In the genomic region with DNA sequence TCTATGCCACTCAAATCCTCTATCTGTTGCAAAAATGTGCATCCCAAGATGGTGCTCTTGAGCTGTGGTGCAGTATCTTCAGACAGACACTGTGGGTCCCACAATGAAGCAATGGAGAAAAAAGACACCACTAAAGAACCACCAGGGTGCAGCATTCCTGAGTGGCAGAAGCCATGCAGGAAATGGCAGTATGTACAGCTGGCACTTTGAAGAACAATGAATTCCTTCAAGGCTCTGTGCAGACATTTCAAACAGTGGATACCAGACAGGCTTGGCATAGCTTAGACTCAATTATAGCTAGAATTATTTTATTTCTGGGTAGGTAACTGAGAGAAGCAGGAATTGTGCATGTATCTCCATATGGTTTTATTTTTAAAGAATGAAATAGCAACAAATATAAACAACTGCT, we compare ENCODE assay signal across 8 cellular contexts. TPM values are rescaled to one million over a fixed set of nuclear protein-coding genes. Genes with fewer than 3 reads are reported as not detected.
DNase-seq lines count a peak whose midpoint lies in the region; ATAC-seq and TF ChIP-seq lines count a peak whose summit lies in the region.

No MANE protein-coding gene starts in this region.

- intact Hi-C loops in ovary (cut with DNase I): no loop called here

- H3K27me3 ChIP-seq in foreskin keratinocyte: no peaks in the 10 kb centered on the region
- H3K27me3 ChIP-seq in ovary: no peaks in the 10 kb centered on the region

- H3K27ac ChIP-seq in foreskin keratinocyte (peak overlapping the region; percentile 0), ovary (no peak overlapping the region)

- no peaks in the 10 kb centered on the region for H3K36me3 ChIP-seq in ovary

- H3K4me3 ChIP-seq in ovary: no peak overlapping the region

- TF ChIP-seq CTCF in WTC11 (IDR thresholded peaks at IDR 0.05) (peak; percentile 43), foreskin keratinocyte (conservative IDR thresholded peaks at IDR 0.05) (peak; percentile 99), ovary (IDR thresholded peaks at IDR 0.05) (no peak)

- H3K27me3 Mint-ChIP-seq in WTC11 (ENCODE audit: low read depth): no peaks in the 10 kb centered on the region

- no peaks in the 10 kb centered on the region for H3K9me3 ChIP-seq in ovary

- H3K4me1 ChIP-seq in foreskin keratinocyte (peaks cover 22% of the 10 kb centered on the region), ovary (ENCODE audit: insufficient read depth) (no peaks in the 10 kb centered on the region)

- no peak overlapping the region for H3K27ac Mint-ChIP-seq in WTC11

- DNase-seq in DMS53 treated with DMSO at 0.1 percent for 48 hours (lab: John Stamatoyannopoulos, UW; ENCODE audit: unreplicated experiment) (peak; percentile 84), NCI-H2227 treated with DMSO at 0.1 percent for 48 hours (lab: John Stamatoyannopoulos, UW) (peak; percentile 57), WTC11 (ENCODE audit: low spot score) (peak; percentile 50), foreskin keratinocyte (peak; percentile 68 to 90), pons (ENCODE audit: low spot score) (peak; percentile 99), ovary (no peak)

- no peak for TF ChIP-seq EP300 in ovary (IDR thresholded peaks at IDR 0.05)

- no peak for TF ChIP-seq POLR2A in ovary (IDR thresholded peaks at IDR 0.05)

- CTCF ChIA-PET in WTC11 (lab: Charles Lee): interaction anchor here (0.7 to 4.4 kb wide), 23 partner anchors 9 to 621 kb away, joined by 3 to 47 read pairs (median 3); partner anchors contain the start of genes HDAC2 and HS3ST5

- POLR2A ChIA-PET in WTC11 (lab: Charles Lee): no interaction called here

- peak; percentile 99 for ATAC-seq in GM19351 (IDR thresholded peaks at IDR 0.05; ENCODE audit: unreplicated experiment)
- peak; percentile 95 for ATAC-seq in HG03342 (IDR thresholded peaks at IDR 0.05; ENCODE audit: unreplicated experiment)
- ATAC-seq in WTC11: peak; percentile 90
- ATAC-seq in foreskin keratinocyte: peak; percentile 96

- H3K36me3 Mint-ChIP-seq in WTC11: peaks cover 16% of the 10 kb centered on the region

- H3K4me3 Mint-ChIP-seq in WTC11: no peak overlapping the region

- peaks cover 19% of the 10 kb centered on the region for H3K4me1 Mint-ChIP-seq in WTC11

- H3K9me3 Mint-ChIP-seq in WTC11: peaks cover 21% of the 10 kb centered on the region

TF ChIP-seq in WTC11, 78 proteins besides CTCF, POLR2A, EP300 and RAD21 (continues in another document):
- TF ChIP-seq PRDM15 (CRISPR knock-in tag; IDR thresholded peaks at IDR 0.05) (no peak), HMGXB4 (CRISPR knock-in tag; IDR thresholded peaks at IDR 0.05) (0 out of 2 replicates have a peak, but pooled peaks have one; percentile 45), PREB (CRISPR knock-in tag; IDR thresholded peaks at IDR 0.05; ENCODE audit: borderline replicate concordance) (no peak), USF2 (CRISPR knock-in tag; IDR thresholded peaks at IDR 0.05) (no peak), ARID4B (CRISPR knock-in tag; IDR thresholded peaks at IDR 0.05; ENCODE audit: borderline replicate concordance) (no peak)

RNA-seq across cellular contexts. Expression of gene HDAC2, which starts 24.0 kb away (rescaled TPM):
- 318 to 331 TPM (median 321 TPM) in 3 replicates for total RNA-seq in WTC11 (2021)
- total RNA-seq in foreskin keratinocyte: 132 and 136 TPM in 2 replicates
- polyA plus RNA-seq in foreskin keratinocyte: 75.9 and 92.2 TPM in 2 replicates
- total RNA-seq in ovary: 10 to 100 TPM; 58.7 to 90.6 (median 80.3) TPM
- 100 to 1,000 TPM in 1 of 2 donors, 10 to 100 TPM in 1; 76.9 to 100 TPM for polyA plus RNA-seq in ovary

Comparison
In these comparisons a context has a peak if more than half of its experiments do, and no peak if none do; other contexts are left out.
1. DNase-seq: peak in DMS53 treated with DMSO at 0.1 percent for 48 hours (single experiment), NCI-H2227 treated with DMSO at 0.1 percent for 48 hours (single experiment), WTC11 (single experiment), foreskin keratinocyte (2 of 2) and pons (single experiment); none in ovary (0 of 5).
2. CTCF ChIP-seq: peak in WTC11 (single experiment) and foreskin keratinocyte (single experiment); none in ovary (0 of 3).
3. Peak in every context shown above with its lines, with median percentiles within 50 percentile points of each other: ATAC-seq.